In genomic region chr2:131801210-131801744, GRCh38 we compare ENCODE assay signal across 1 cellular context.
TF ChIP-seq lines count a peak whose summit lies in the region.

No MANE protein-coding gene starts in this region.

TF ChIP-seq in H1, 55 proteins besides CTCF, POLR2A, EP300 and RAD21 (continued from another document):
- TF ChIP-seq HDAC6 (IDR thresholded peaks at IDR 0.05; ENCODE audit: low read depth, low read length) (no peak), TEAD4 (IDR thresholded peaks at IDR 0.05; ENCODE audit: low read depth, low read length) (no peak), POU5F1 (IDR thresholded peaks at IDR 0.05; ENCODE audit: low read depth, low read length) (no peak), BRCA1 (IDR thresholded peaks at IDR 0.05; ENCODE audit: low read depth, low read length) (no peak), RNF2 (IDR thresholded peaks at IDR 0.05; ENCODE audit: borderline replicate concordance, low read depth, low read length, missing control alignments, poor library complexity, severe bottlenecking) (no peak), ASH2L (IDR thresholded peaks at IDR 0.05; ENCODE audit: low read length) (no peak), CHD7 (IDR thresholded peaks at IDR 0.05; ENCODE audit: insufficient replicate concordance, low read length) (no peak)
